Comparison of ENCODE assay signal across 18 cellular contexts in the genomic region with DNA sequence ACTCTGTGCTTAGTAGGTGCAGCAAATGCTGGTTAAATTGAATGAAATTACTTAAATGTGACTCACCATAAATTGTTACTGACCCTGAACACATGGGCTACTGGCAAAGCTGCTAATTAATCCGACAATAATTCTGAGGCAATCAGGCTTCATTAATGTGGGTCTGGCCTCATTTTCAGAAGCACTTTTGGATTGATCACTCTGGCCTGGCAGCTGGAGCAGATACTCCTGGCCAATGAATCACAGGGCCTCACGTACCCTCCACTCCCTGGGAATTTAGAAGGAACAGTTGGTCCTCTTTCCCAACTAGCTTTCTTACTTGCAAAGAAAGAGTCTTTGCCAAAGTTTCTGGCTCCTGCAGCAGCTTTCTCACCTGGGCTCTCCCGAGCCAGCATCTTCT.
"Had no signal": no experiment of that assay in that cellular context is flagged by ENCODE, and none has a peak within 500 bp of the region (broad histone marks: within the 10 kb centered on the region; RNA-seq: fewer than 3 reads in every experiment).

No MANE protein-coding gene starts in this region.

- H3K27ac ChIP-seq: coronary artery, epithelial cell of prostate, esophagus squamous epithelium, gastrocnemius medialis, heart right ventricle, left lung, lower lobe of right lung had no signal

- H3K9me3 ChIP-seq: esophagus squamous epithelium, gastrocnemius medialis, heart right ventricle, left lung, lower lobe of right lung, mucosa of descending colon had no signal

- DNase-seq: effector CD8-positive, alpha-beta T cell; effector memory CD8-positive, alpha-beta T cell; endodermal cell; erythroblast; esophagus squamous epithelium; foreskin fibroblast; foreskin melanocyte; gastrocnemius medialis; glutamatergic neuron; heart right ventricle; left cardiac atrium; left lung; left ventricle myocardium superior; lower lobe of right lung; mesenchymal stem cell; mucosa of descending colon had no signal

- H3K4me1 ChIP-seq: esophagus squamous epithelium, gastrocnemius medialis, heart right ventricle, left lung, lower lobe of right lung had no signal

- H3K27me3 ChIP-seq: esophagus squamous epithelium, gastrocnemius medialis, left lung had no signal

- H3K36me3 ChIP-seq: esophagus squamous epithelium, gastrocnemius medialis, heart right ventricle, left lung, lower lobe of right lung had no signal

- H3K4me3 ChIP-seq: coronary artery, esophagus squamous epithelium, gastrocnemius medialis, heart right ventricle, left lung, lower lobe of right lung, mucosa of descending colon had no signal
